2 cellular contexts compared by ENCODE assay signal in genomic region chr11:114293201-114293711, GRCh38.
TF ChIP-seq lines count a peak whose summit lies in the region.

No MANE protein-coding gene starts in this region.

TF ChIP-seq in liver, 16 proteins besides CTCF, POLR2A, EP300 and RAD21:
- TF ChIP-seq RXRA (IDR thresholded peaks at IDR 0.05) (peak; percentile 40 to 60), ZBTB33 (IDR thresholded peaks at IDR 0.05) (no peak), HNF4A (conservative IDR thresholded peaks at IDR 0.05) (peak; percentile 71 to 75), HNF4G (IDR thresholded peaks at IDR 0.05) (no peak), YY1 (IDR thresholded peaks at IDR 0.05) (peak; percentile 81), GABPA (IDR thresholded peaks at IDR 0.05 in 1 of 2, conservative IDR thresholded peaks at IDR 0.05 in 1 of 2) (no peak), EGR1 (IDR thresholded peaks at IDR 0.05; ENCODE audit: low read depth in 2 of 2) (no peak), REST (IDR thresholded peaks at IDR 0.05) (no peak), TAF1 (conservative IDR thresholded peaks at IDR 0.05) (no peak), NR2F2 (IDR thresholded peaks at IDR 0.05) (no peak), SP1 (IDR thresholded peaks at IDR 0.05) (peak; percentile 32), JUND (IDR thresholded peaks at IDR 0.05) (peak in 1 of 2 donors; percentile 21), FOXA2 (IDR thresholded peaks at IDR 0.05) (no peak), FOXA1 (IDR thresholded peaks at IDR 0.05) (no peak)
- TF ChIP-seq, protein P1, sequence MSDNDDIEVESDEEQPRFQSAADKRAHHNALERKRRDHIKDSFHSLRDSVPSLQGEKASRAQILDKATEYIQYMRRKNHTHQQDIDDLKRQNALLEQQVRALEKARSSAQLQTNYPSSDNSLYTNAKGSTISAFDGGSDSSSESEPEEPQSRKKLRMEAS (IDR thresholded peaks at IDR 0.05): no peak
- TF ChIP-seq, protein P2, sequence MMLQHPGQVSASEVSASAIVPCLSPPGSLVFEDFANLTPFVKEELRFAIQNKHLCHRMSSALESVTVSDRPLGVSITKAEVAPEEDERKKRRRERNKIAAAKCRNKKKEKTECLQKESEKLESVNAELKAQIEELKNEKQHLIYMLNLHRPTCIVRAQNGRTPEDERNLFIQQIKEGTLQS (IDR thresholded peaks at IDR 0.05): no peak

TF ChIP-seq in HepG2, 621 proteins besides CTCF, POLR2A, EP300 and RAD21:
- TF ChIP-seq ZNF264 (CRISPR knock-in tag; IDR thresholded peaks at IDR 0.05): no peak
- TF ChIP-seq ZFP41 (CRISPR knock-in tag; IDR thresholded peaks at IDR 0.05; ENCODE audit: borderline replicate concordance): no peak
- TF ChIP-seq HNRNPUL1 (IDR thresholded peaks at IDR 0.05; ENCODE audit: low read depth, low read length): no peak
- TF ChIP-seq KDM4B (CRISPR knock-in tag; IDR thresholded peaks at IDR 0.05): no peak
- no peak for TF ChIP-seq NFYC (CRISPR knock-in tag; IDR thresholded peaks at IDR 0.05)
- TF ChIP-seq ZNF496 (CRISPR knock-in tag; IDR thresholded peaks at IDR 0.05; ENCODE audit: insufficient replicate concordance): no peak
- no peak for TF ChIP-seq IKZF4 (CRISPR knock-in tag; IDR thresholded peaks at IDR 0.05; ENCODE audit: borderline replicate concordance, low read depth, not compliant biosample characterization)
- no peak for TF ChIP-seq ZNF766 (CRISPR knock-in tag; IDR thresholded peaks at IDR 0.05; ENCODE audit: borderline replicate concordance)
- no peak for TF ChIP-seq TOE1 (CRISPR knock-in tag; IDR thresholded peaks at IDR 0.05)
- no peak for TF ChIP-seq PTBP1 (IDR thresholded peaks at IDR 0.05; ENCODE audit: low read depth, low read length, poor library complexity, severe bottlenecking)
- no peak for TF ChIP-seq ZNF781 (CRISPR knock-in tag; IDR thresholded peaks at IDR 0.05; ENCODE audit: borderline replicate concordance, not compliant biosample characterization)
- TF ChIP-seq GFI1 (CRISPR knock-in tag; IDR thresholded peaks at IDR 0.05; ENCODE audit: borderline replicate concordance): no peak
- no peak for TF ChIP-seq ZNF629 (CRISPR knock-in tag; conservative IDR thresholded peaks at IDR 0.05)
- TF ChIP-seq ZMYM2 (CRISPR knock-in tag; IDR thresholded peaks at IDR 0.05): no peak
- TF ChIP-seq JARID2 (CRISPR knock-in tag; IDR thresholded peaks at IDR 0.05; ENCODE audit: insufficient replicate concordance): no peak
- no peak for TF ChIP-seq ELF3 (CRISPR knock-in tag; IDR thresholded peaks at IDR 0.05)
